ENCODE assay signal across 8 cellular contexts in the genomic region with DNA sequence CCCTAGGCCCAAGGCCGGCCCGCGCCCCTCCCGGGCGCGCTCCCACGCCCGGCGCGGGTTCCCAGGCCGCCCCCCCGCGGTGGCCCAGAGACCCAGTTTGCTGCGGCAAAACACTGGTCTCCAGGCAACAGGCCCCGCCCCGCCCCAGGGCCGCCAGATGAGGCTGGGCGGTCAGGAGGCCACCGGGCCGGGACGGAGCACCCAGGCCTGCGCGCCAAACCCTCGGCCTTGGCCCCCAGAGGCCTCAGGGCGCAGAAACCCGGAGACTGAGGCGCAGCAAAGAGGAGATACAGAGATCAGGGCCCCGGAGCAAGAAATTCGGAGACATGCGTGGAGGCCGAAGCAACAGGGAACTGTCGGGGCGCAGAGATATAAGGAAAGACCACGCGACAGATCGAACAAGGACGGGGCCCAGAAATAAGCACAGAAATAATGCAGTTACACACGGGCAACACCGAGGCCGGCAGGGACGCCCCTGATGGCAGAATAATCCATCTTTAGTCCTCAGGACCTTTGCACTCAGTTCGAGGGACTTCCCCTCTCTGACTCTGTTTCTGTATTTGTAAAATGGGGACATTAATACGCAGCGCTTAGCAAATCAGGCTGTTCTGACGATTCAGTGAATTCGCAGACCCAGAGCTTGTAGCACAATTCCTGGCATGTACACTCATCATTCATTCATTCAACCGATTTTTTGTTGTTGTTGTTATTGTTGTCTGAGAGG. TPM values are rescaled to one million over a fixed set of nuclear protein-coding genes. Genes with fewer than 3 reads are reported as not detected.
DNase-seq lines count a peak whose midpoint lies in the region; ATAC-seq and TF ChIP-seq lines count a peak whose summit lies in the region.

No MANE protein-coding gene starts in this region.

- TF ChIP-seq POLR2A in vagina (IDR thresholded peaks at IDR 0.05) = no peak

- no peak for TF ChIP-seq CTCF in AG09319 (IDR thresholded peaks at IDR 0.05; ENCODE audit: low read depth, low read length)
- TF ChIP-seq CTCF in left ventricle myocardium inferior (IDR thresholded peaks at IDR 0.05; ENCODE audit: borderline replicate concordance) = no peak
- TF ChIP-seq CTCF in vagina (IDR thresholded peaks at IDR 0.05) = peak in 1 of 3 experiments; percentile 6

- H3K27me3 ChIP-seq in left ventricle myocardium inferior (ENCODE audit: low read depth) (no peaks in the 10 kb centered on the region), vagina (no peaks in the 10 kb centered on the region)

- ATAC-seq in GM18909 (IDR thresholded peaks at IDR 0.05; ENCODE audit: poor library complexity, unreplicated experiment) (peak; percentile 52), T-helper 17 cell (peak; percentile 69)

- H3K4me3 Mint-ChIP-seq in T-helper 17 cell = peak overlapping the region; percentile 98

- DNase-seq in AG09319 (ENCODE audit: extremely low read depth, low read depth) = peak; percentile 63
- peak; percentile 62 for DNase-seq in KBM-7
- DNase-seq in T-helper 17 cell = peak; percentile 77 to 86 (median 81)
- DNase-seq in left ventricle myocardium inferior = peak; percentile 97
- DNase-seq in posterior cingulate gyrus = peak; percentile 76 to 98 (median 89)
- DNase-seq in vagina (ENCODE audit: extremely low spot score in 2 of 2) = no peak

- H3K4me3 ChIP-seq in left ventricle myocardium inferior = peak overlapping the region; percentile 64
- peak overlapping the region; percentile 49 to 65 for H3K4me3 ChIP-seq in vagina

- H3K4me1 ChIP-seq in left ventricle myocardium inferior (peaks cover 48% of the 10 kb centered on the region), vagina (peaks cover 63% of the 10 kb centered on the region)

- H3K9me3 ChIP-seq in T-helper 17 cell (ENCODE audit: control insufficient read depth, low read length, poor library complexity, severe bottlenecking) = no peaks in the 10 kb centered on the region
- no peaks in the 10 kb centered on the region for H3K9me3 ChIP-seq in left ventricle myocardium inferior (replicated peaks)
- H3K9me3 ChIP-seq in vagina = no peaks in the 10 kb centered on the region

- H3K4me1 Mint-ChIP-seq in T-helper 17 cell = peaks cover 56% of the 10 kb centered on the region

- intact Hi-C loops in left ventricle myocardium inferior (cut with micrococcal nuclease) (no loop called here), posterior cingulate gyrus (cut with DNase I) (no loop called here), vagina (cut with DNase I) (no loop called here)

- H3K27ac Mint-ChIP-seq in T-helper 17 cell = peak overlapping the region; percentile 97

- H3K36me3 ChIP-seq in left ventricle myocardium inferior (no peaks in the 10 kb centered on the region), vagina (no peaks in the 10 kb centered on the region)

- in situ Hi-C loops in KBM-7 (cut with MboI; ENCODE audit: low pct_unique_long_range_greater_than_20kb, low sequenced_read_pairs) = no loop called here

- peak overlapping the region; percentile 60 for H3K27ac ChIP-seq in angular gyrus (ENCODE audit: low read depth, low read length)
- peak overlapping the region; percentile 93 for H3K27ac ChIP-seq in left ventricle myocardium inferior (replicated peaks)
- peak overlapping the region; percentile 99 for H3K27ac ChIP-seq in vagina

- H3K27me3 Mint-ChIP-seq in T-helper 17 cell = no peaks in the 10 kb centered on the region

- peaks cover 5% of the 10 kb centered on the region for H3K36me3 Mint-ChIP-seq in T-helper 17 cell (ENCODE audit: low read depth)

RNA-seq across cellular contexts. Expression of gene ERCC1, which starts 20.8 kb away (rescaled TPM):
- total RNA-seq in T-helper 17 cell (10 to 100 TPM; 28.4 to 36.2 TPM), left ventricle myocardium inferior (108 TPM), vagina (123 TPM)

RNA-seq across cellular contexts. Expression of gene FOSB, which starts 23.3 kb away (rescaled TPM):
- total RNA-seq in T-helper 17 cell (1,000 to 10,000 TPM in 1 of 2 donors, 100 to 1,000 TPM in 1; 967 to 2,209 TPM), left ventricle myocardium inferior (0.33 TPM), vagina (20.6 TPM)

RNA-seq across cellular contexts. Expression of gene POLR1G, which starts 38.0 kb away (rescaled TPM):
- total RNA-seq in T-helper 17 cell (1 to 10 TPM in 1 of 2 donors, under 1 TPM in 1; 0.91 to 1.0 TPM), left ventricle myocardium inferior (5.2 TPM), vagina (2.2 TPM)

RNA-seq across cellular contexts. Expression of gene PPP1R13L, which starts 39.6 kb away (rescaled TPM):
- 1 to 10 TPM; 3.4 to 4.5 TPM for total RNA-seq in T-helper 17 cell
- total RNA-seq in left ventricle myocardium inferior = 207 TPM
- total RNA-seq in vagina = 111 TPM

RNA-seq across cellular contexts. Expression of gene RTN2, which starts 52.4 kb away (rescaled TPM):
- total RNA-seq in T-helper 17 cell (1 to 10 TPM; 2.3 to 6.2 TPM), left ventricle myocardium inferior (19.1 TPM), vagina (13.0 TPM)

Comparison
In these comparisons a context has a peak if more than half of its experiments do, and no peak if none do; other contexts are left out.
1. DNase-seq: peak in AG09319 (single experiment), KBM-7 (single experiment), T-helper 17 cell (3 of 3), left ventricle myocardium inferior (single experiment) and posterior cingulate gyrus (10 of 10); none in vagina (0 of 2).
2. RNA of gene FOSB, which starts 23.3 kb away (total RNA-seq): 967 to 2,209 TPM in T-helper 17 cell; 20.6 TPM in vagina (single experiment) and 0.33 TPM in left ventricle myocardium inferior (single experiment); every median in the first group is over 10 times any median in the second.
3. Peak in every context shown above with its lines, with median percentiles within 50 percentile points of each other: H3K27ac ChIP-seq.